25 cellular contexts compared by ENCODE assay signal in genomic region chr4:177961709-177962380, GRCh38.
DNase-seq lines count a peak whose midpoint lies in the region; ATAC-seq, FAIRE-seq and TF ChIP-seq lines count a peak whose summit lies in the region.
"Had no signal": no experiment of that assay in that cellular context is flagged by ENCODE, and none has a peak within 500 bp of the region (broad histone marks: within the 10 kb centered on the region; RNA-seq: fewer than 3 reads in every experiment).

No MANE protein-coding gene starts in this region.

- POLR2A ChIA-PET in HepG2 (lab: Yijun Ruan, JAX), result no interaction called here
- POLR2A ChIA-PET in SK-N-SH (lab: Yijun Ruan, JAX), result no interaction called here

- TF ChIP-seq POLR2A in HepG2 (IDR thresholded peaks at IDR 0.05; ENCODE audit: insufficient read depth in 1 of 2, low read depth in 2 of 2, low read length in 2 of 2), result no peak
- no peak for TF ChIP-seq POLR2A in right lobe of liver (IDR thresholded peaks at IDR 0.05)

- no peak overlapping the region for H3K4me3 ChIP-seq in HepG2 (replicated peaks in 1 of 3; ENCODE audit: insufficient read depth in 1 of 3, low read depth in 2 of 3, low read length in 3 of 3)
- no peak overlapping the region for H3K4me3 ChIP-seq in right lobe of liver
- no peak overlapping the region for H3K4me3 ChIP-seq in mucosa of descending colon
- no peak overlapping the region for H3K4me3 ChIP-seq in SK-N-SH (ENCODE audit: low read depth in 2 of 2, low read length in 1 of 2)
- H3K4me3 ChIP-seq: A549; BLaER1 treated with 17β-estradiol and CSF1 and Interleukin-3, amounts not matched to agents 10 nM and 100 nM had no signal

- DNase-seq in HepG2 (ENCODE audit: low spot score), result no peak
- no peak for DNase-seq in right lobe of liver
- peak in 1 of 3 donors; percentile 28 for DNase-seq in mucosa of descending colon
- no peak for DNase-seq in G401 (ENCODE audit: low spot score)
- no peak for DNase-seq in SK-N-SH
- DNase-seq: AML-193; CD4-positive, alpha-beta T cell; CD8-positive, alpha-beta T cell; COR-L47; DMS 273 treated with DMSO at 0.1 percent for 48 hours; DMS153; DMS53; DMS79; DND-41; EL; GF-D8 had no signal

- H2AFZ ChIP-seq in HepG2 (ENCODE audit: low read length), result no peak overlapping the region
- no peak overlapping the region for H2AFZ ChIP-seq in SK-N-SH (ENCODE audit: low read depth)

- H3K9ac ChIP-seq in HepG2 (ENCODE audit: insufficient read depth, low read depth, low read length), result no peak overlapping the region
- H3K9ac ChIP-seq in SK-N-SH, result no peak overlapping the region
- H3K9ac ChIP-seq: BLaER1 treated with 17β-estradiol and CSF1 and Interleukin-3, amounts not matched to agents 10 nM and 100 nM had no signal

- H3K27me3 ChIP-seq in HepG2 (ENCODE audit: control insufficient read depth in 1 of 2, insufficient read depth in 2 of 2, low read length in 2 of 2) (no peaks in the 10 kb centered on the region), right lobe of liver (no peaks in the 10 kb centered on the region), SK-N-SH (ENCODE audit: insufficient read depth) (no peaks in the 10 kb centered on the region)
- H3K27me3 ChIP-seq: BLaER1 treated with 17β-estradiol and CSF1 and Interleukin-3, amounts not matched to agents 10 nM and 100 nM had no signal

- CTCF ChIA-PET in HepG2 (lab: Yijun Ruan, JAX; ENCODE audit: low intra/inter-chr PET ratio, low total read pairs) (no interaction called here), SK-N-SH (lab: Yijun Ruan, JAX) (no interaction called here)

- in situ Hi-C loops in HepG2 (cut with HindIII; ENCODE audit: extremely low pct_ligation_motif_present, low pct_unique_long_range_greater_than_20kb), result no loop called here
- in situ Hi-C loops in G401 (cut with HindIII; ENCODE audit: low sequenced_read_pairs), result no loop called here

- no peaks in the 10 kb centered on the region; the same call in 1 of the 2 replicates for H3K9me2 ChIP-seq in SK-N-SH

- TF ChIP-seq CTCF in HepG2 (CRISPR knock-in tag; IDR thresholded peaks at IDR 0.05), result no peak
- TF ChIP-seq CTCF in right lobe of liver (IDR thresholded peaks at IDR 0.05), result no peak
- no peak for TF ChIP-seq CTCF in mucosa of descending colon (IDR thresholded peaks at IDR 0.05)
- no peak for TF ChIP-seq CTCF in SK-N-SH (IDR thresholded peaks at IDR 0.05)

- peaks cover 25% of the 10 kb centered on the region for H3F3A ChIP-seq in SK-N-SH (replicated peaks; ENCODE audit: insufficient read depth)

- no peak overlapping the region for H3K27ac ChIP-seq in HepG2 (ENCODE audit: extremely low read length, insufficient read depth, low read length)
- no peak overlapping the region for H3K27ac ChIP-seq in right lobe of liver
- H3K27ac ChIP-seq in SK-N-SH (ENCODE audit: low read depth in 2 of 2, low read length in 1 of 2), result no peak overlapping the region
- H3K27ac ChIP-seq: 22Rv1; A549; BLaER1 treated with 17β-estradiol and CSF1 and Interleukin-3, amounts not matched to agents 10 nM and 100 nM; C4-2B had no signal

- intact Hi-C loops in HepG2 (cut with micrococcal nuclease; ENCODE audit: unreplicated experiment) (no loop called here), right lobe of liver (cut with DNase I) (no loop called here), mucosa of descending colon (cut with DNase I, micrococcal nuclease) (no loop called here)

- H3K36me3 ChIP-seq in HepG2 (replicated peaks in 1 of 2; ENCODE audit: control insufficient read depth in 1 of 2, insufficient read depth in 2 of 2, low read length in 2 of 2) (no peaks in the 10 kb centered on the region), right lobe of liver (no peaks in the 10 kb centered on the region), mucosa of descending colon (ENCODE audit: low read depth) (no peaks in the 10 kb centered on the region), SK-N-SH (replicated peaks in 1 of 2; ENCODE audit: control insufficient read depth in 1 of 2, insufficient read depth in 2 of 2, low read length in 1 of 2) (no peaks in the 10 kb centered on the region)
- H3K36me3 ChIP-seq: BLaER1 treated with 17β-estradiol and CSF1 and Interleukin-3, amounts not matched to agents 10 nM and 100 nM had no signal

- ATAC-seq in HepG2 (no peak), right lobe of liver (no peak), mucosa of descending colon (peak; percentile 96), GM21423 (IDR thresholded peaks at IDR 0.05; ENCODE audit: unreplicated experiment) (no peak)
- ATAC-seq: A549; CD8-positive, alpha-beta T cell had no signal

- FAIRE-seq in HepG2 (lab: Jason Lieb, UNC), result no peak
- peak; percentile 89 for FAIRE-seq in islet of Langerhans (lab: Jason Lieb, UNC)
- FAIRE-seq: A549, G401.6, GM12891, GM19239 had no signal

- H3K79me2 ChIP-seq in HepG2 (ENCODE audit: insufficient read depth, low read length), result no peaks in the 10 kb centered on the region
- H3K79me2 ChIP-seq in SK-N-SH (ENCODE audit: insufficient read depth), result no peaks in the 10 kb centered on the region

- no peak for TF ChIP-seq RAD21 in HepG2 (CRISPR knock-in tag; IDR thresholded peaks at IDR 0.05)
- TF ChIP-seq RAD21 in SK-N-SH (IDR thresholded peaks at IDR 0.05; ENCODE audit: low read length), result no peak

- no peak overlapping the region for H3K4me2 ChIP-seq in HepG2 (ENCODE audit: low read depth, low read length)
- no peak overlapping the region for H3K4me2 ChIP-seq in SK-N-SH
- H3K4me2 ChIP-seq: A549; BLaER1 treated with 17β-estradiol and CSF1 and Interleukin-3, amounts not matched to agents 10 nM and 100 nM had no signal

- H3K9me3 ChIP-seq in HepG2 (ENCODE audit: low read length), result no peaks in the 10 kb centered on the region
- no peaks in the 10 kb centered on the region for H3K9me3 ChIP-seq in right lobe of liver
- no peaks in the 10 kb centered on the region for H3K9me3 ChIP-seq in mucosa of descending colon
- no peaks in the 10 kb centered on the region for H3K9me3 ChIP-seq in SK-N-SH
- H3K9me3 ChIP-seq: A549; BLaER1 treated with 17β-estradiol and CSF1 and Interleukin-3, amounts not matched to agents 10 nM and 100 nM had no signal

- no TSS peak for BruUV-seq in HepG2 (replicated peaks; lab: Mats Ljungman, UMichigan)

- H3K4me1 ChIP-seq in HepG2 (ENCODE audit: insufficient read depth, low read length) (no peaks in the 10 kb centered on the region), right lobe of liver (no peaks in the 10 kb centered on the region), mucosa of descending colon (ENCODE audit: low read depth) (no peaks in the 10 kb centered on the region), SK-N-SH (ENCODE audit: control insufficient read depth in 1 of 2, insufficient read depth in 2 of 2, low read depth in 1 of 2, low read length in 1 of 2) (peaks cover 0 to 9% of the 10 kb centered on the region in 2 experiments; a peak in 1 of 4 replicates)
- H3K4me1 ChIP-seq: A549; BLaER1 treated with 17β-estradiol and CSF1 and Interleukin-3, amounts not matched to agents 10 nM and 100 nM had no signal

- H4K20me1 ChIP-seq in HepG2 (ENCODE audit: insufficient read depth, low read length) (no peaks in the 10 kb centered on the region), SK-N-SH (ENCODE audit: insufficient read depth) (no peaks in the 10 kb centered on the region)
- H4K20me1 ChIP-seq: BLaER1 treated with 17β-estradiol and CSF1 and Interleukin-3, amounts not matched to agents 10 nM and 100 nM had no signal

- TF ChIP-seq EP300 in HepG2 (IDR thresholded peaks at IDR 0.05; ENCODE audit: low read depth in 2 of 2, low read length in 2 of 2) (no peak), HepG2 (CRISPR knock-in tag; IDR thresholded peaks at IDR 0.05; ENCODE audit: borderline replicate concordance) (no peak), SK-N-SH (IDR thresholded peaks at IDR 0.05; ENCODE audit: borderline replicate concordance in 1 of 2, low read depth in 1 of 2, low read length in 1 of 2) (no peak)

- 7% methylated on average over 2 of the region's 2 CpGs for WGBS in HepG2 (ENCODE audit: low lambda C conversion rate)
- 74% methylated on average over 2 of the region's 2 CpGs for WGBS in right lobe of liver (ENCODE audit: insufficient coverage, low coverage, low lambda C conversion rate, missing lambda C conversion rate)
- 63% methylated on average over 2 of the region's 2 CpGs for WGBS in SK-N-SH (ENCODE audit: low lambda C conversion rate)

TF ChIP-seq in HepG2, 621 proteins besides CTCF, POLR2A, EP300 and RAD21:
- TF ChIP-seq ZNF891 (CRISPR knock-in tag; IDR thresholded peaks at IDR 0.05), result no peak
- TF ChIP-seq ATF7 (IDR thresholded peaks at IDR 0.05), result peak; percentile 87
- no peak for TF ChIP-seq ATF7 (CRISPR knock-in tag; IDR thresholded peaks at IDR 0.05)
TF ChIP-seq in HepG2: peak in this region for 1.

TF ChIP-seq in SK-N-SH, 30 proteins besides CTCF, POLR2A, EP300 and RAD21:
- TF ChIP-seq POLR2AphosphoS5 (IDR thresholded peaks at IDR 0.05; ENCODE audit: low read depth, low read length) (no peak), CHD2 (IDR thresholded peaks at IDR 0.05; ENCODE audit: low read length, partially characterized antibody) (no peak), RXRA (IDR thresholded peaks at IDR 0.05; ENCODE audit: borderline replicate concordance, low read depth) (no peak), SMC3 (IDR thresholded peaks at IDR 0.05; ENCODE audit: low read depth, low read length) (no peak), FOXM1 (IDR thresholded peaks at IDR 0.05; ENCODE audit: low read depth) (no peak), EZH2phosphoT487 (IDR thresholded peaks at IDR 0.05; ENCODE audit: borderline replicate concordance, low read depth) (no peak), TCF12 (IDR thresholded peaks at IDR 0.05) (no peak), FOXJ3 (CRISPR knock-in tag; IDR thresholded peaks at IDR 0.05) (no peak), NRF1 (IDR thresholded peaks at IDR 0.05; ENCODE audit: low read depth, low read length) (no peak), USF1 (IDR thresholded peaks at IDR 0.05; ENCODE audit: borderline replicate concordance, low read depth) (no peak), IRF3 (IDR thresholded peaks at IDR 0.05; ENCODE audit: low read depth, low read length) (no peak), FOSL2 (IDR thresholded peaks at IDR 0.05; ENCODE audit: borderline replicate concordance, low read depth) (no peak)
TF ChIP-seq in SK-N-SH: peak in this region for 0.
